Comparison of ENCODE assay signal across 1 cellular context in genomic region chr19:18416778-18417249, GRCh38.
TF ChIP-seq lines count a peak whose summit lies in the region.

No MANE protein-coding gene starts in this region.

TF ChIP-seq in endothelial cell of umbilical vein, 7 proteins besides CTCF, POLR2A, EP300 and RAD21:
- TF ChIP-seq POLR2AphosphoS5 (IDR thresholded peaks at IDR 0.05; ENCODE audit: insufficient read depth, low read depth, low read length), result peak; percentile 71
- TF ChIP-seq JUN (IDR thresholded peaks at IDR 0.05; ENCODE audit: borderline replicate concordance, insufficient read depth, insufficient read length, low read depth), result no peak
- TF ChIP-seq EZH2 (IDR thresholded peaks at IDR 0.05; ENCODE audit: borderline replicate concordance, low read depth, low read length, severe bottlenecking), result no peak
- peak; percentile 13 for TF ChIP-seq MYC (IDR thresholded peaks at IDR 0.05; ENCODE audit: low read depth, low read length)
- no peak for TF ChIP-seq GATA2 (IDR thresholded peaks at IDR 0.05; ENCODE audit: insufficient read depth, insufficient read length, low read depth, low read length)
